Comparison of ENCODE assay signal across 7 cellular contexts in genomic region chr15:37101634-37102314, GRCh38. TPM values are rescaled to one million over a fixed set of nuclear protein-coding genes. Genes with fewer than 3 reads are reported as not detected.
DNase-seq lines count a peak whose midpoint lies in the region; ATAC-seq, FAIRE-seq and TF ChIP-seq lines count a peak whose summit lies in the region.

No MANE protein-coding gene starts in this region.

- peaks cover 86% of the 10 kb centered on the region for H3K27me3 Mint-ChIP-seq in endodermal cell (ENCODE audit: insufficient read depth)
- H3K27me3 Mint-ChIP-seq in mesothelial cell of epicardium (ENCODE audit: low read depth) = peaks cover 2% of the 10 kb centered on the region

- H3K4me3 Mint-ChIP-seq in endodermal cell (peak overlapping the region; percentile 72), mesothelial cell of epicardium (peak overlapping the region; percentile 98)

- WGBS in endodermal cell (ENCODE audit: insufficient coverage in 1 of 2, insufficient read length in 1 of 2), 2 experiments = 0% methylated on average over 16 to 46 of the region's 46 CpGs

- DNase-seq in GM10248 (ENCODE audit: extremely low spot score) (peak; percentile 56), LHCN-M2 (ENCODE audit: low read depth) (peak; percentile 78), SW 1271 (lab: John Stamatoyannopoulos, UW) (peak; percentile 28 to 55), endodermal cell (peak; percentile 91), mesothelial cell of epicardium (ENCODE audit: low spot score in 2 of 2, unreplicated experiment in 2 of 2) (peak; percentile 66 to 83), urothelium cell line (ENCODE audit: low spot score) (peak; percentile 53)

- H3K36me3 ChIP-seq in endodermal cell (ENCODE audit: control insufficient read depth, insufficient read depth, low read length) = no peaks in the 10 kb centered on the region

- peaks cover 70% of the 10 kb centered on the region for H3K27me3 ChIP-seq in endodermal cell (ENCODE audit: control insufficient read depth, insufficient read depth, low read length, poor library complexity, severe bottlenecking)

- FAIRE-seq in urothelium cell line (lab: Jason Lieb, UNC) = no peak

- peak overlapping the region; percentile 95 for H3K4me3 ChIP-seq in endodermal cell (ENCODE audit: low read length)

- peak overlapping the region; percentile 45 for H3K9ac ChIP-seq in endodermal cell (ENCODE audit: extremely low read depth, low read length, poor library complexity, severe bottlenecking)

- H3K27ac Mint-ChIP-seq in endodermal cell (peak overlapping the region; percentile 78), mesothelial cell of epicardium (peak overlapping the region; percentile 100)

- peak; percentile 43 for ATAC-seq in GM21619 (IDR thresholded peaks at IDR 0.05; ENCODE audit: unreplicated experiment)

- CTCF ChIA-PET in GM10248 (lab: Yijun Ruan, JAX) = interaction anchor here (1.2 to 1.7 kb wide), 3 partner anchors 17 to 600 kb away, joined by 3 to 5 read pairs (median 4); no protein-coding TSS in a partner anchor

- peaks cover 4% of the 10 kb centered on the region for H3K4me1 ChIP-seq in endodermal cell (ENCODE audit: control insufficient read depth, insufficient read depth, low read length)

- H3K9me3 ChIP-seq in endodermal cell (ENCODE audit: control insufficient read depth, low read length) = no peaks in the 10 kb centered on the region

- POLR2A ChIA-PET in GM10248 (lab: Yijun Ruan, JAX) = interaction anchor here (0.7 kb wide), 1 partner anchor 218 kb away, joined by 5 read pairs; no protein-coding TSS in a partner anchor

- H3K9me3 Mint-ChIP-seq in endodermal cell (no peaks in the 10 kb centered on the region), mesothelial cell of epicardium (no peaks in the 10 kb centered on the region)

- TF ChIP-seq CTCF in GM10248 (IDR thresholded peaks at IDR 0.05; ENCODE audit: control extremely low read depth, extremely low read depth, low read depth, missing control alignments) (no peak), endodermal cell (conservative IDR thresholded peaks at IDR 0.05) (no peak), mesothelial cell of epicardium (IDR thresholded peaks at IDR 0.05; ENCODE audit: unreplicated experiment) (no peak)

- no peaks in the 10 kb centered on the region for H3K36me3 Mint-ChIP-seq in endodermal cell (ENCODE audit: low read depth)
- peaks cover 18% of the 10 kb centered on the region for H3K36me3 Mint-ChIP-seq in mesothelial cell of epicardium

- H3K27ac ChIP-seq in endodermal cell (ENCODE audit: low read depth, low read length) = peak overlapping the region; percentile 96

- peaks cover 48% of the 10 kb centered on the region for H3K4me1 Mint-ChIP-seq in endodermal cell
- peaks cover 21% of the 10 kb centered on the region for H3K4me1 Mint-ChIP-seq in mesothelial cell of epicardium

RNA-seq across cellular contexts. Expression of gene MEIS2, which starts 1.4 kb away (rescaled TPM):
- total RNA-seq in LHCN-M2 (2014; rRNA removed) (13.4 and 13.8 TPM in 2 replicates), endodermal cell (1 to 10 TPM; 7.1 to 9.7 TPM), mesothelial cell of epicardium (377 to 397 TPM (median 379 TPM) in 3 replicates)
- polyA plus RNA-seq in LHCN-M2 (2012) = 6.5 TPM
- polyA plus RNA-seq in endodermal cell (2013, experiment 1 of 2) = 143 TPM
- polyA plus RNA-seq in endodermal cell (2013, experiment 2 of 2) = 119 TPM

Comparison
In these comparisons a context has a peak if more than half of its experiments do, and no peak if none do; other contexts are left out.
1. Peak in every context shown above with its lines: DNase-seq, ATAC-seq, H3K4me3 ChIP-seq and H3K27ac ChIP-seq.
2. RNA of gene MEIS2, which starts 1.4 kb away (total RNA-seq): 377 to 397 TPM in mesothelial cell of epicardium; 13.4 to 13.8 TPM in LHCN-M2 and 7.1 to 9.7 TPM in endodermal cell; every median in the first group is over 10 times any median in the second.